In genomic region chr4:156906325-156906724, GRCh38 we compare ENCODE assay signal across 17 cellular contexts.
DNase-seq lines count a peak whose midpoint lies in the region; ATAC-seq and TF ChIP-seq lines count a peak whose summit lies in the region.
"Had no signal": no experiment of that assay in that cellular context is flagged by ENCODE, and none has a peak within 500 bp of the region (broad histone marks: within the 10 kb centered on the region; RNA-seq: fewer than 3 reads in every experiment).

No MANE protein-coding gene starts in this region.

- peak overlapping the region; percentile 55 for H3K27ac ChIP-seq in RWPE2 (ENCODE audit: poor library complexity, severe bottlenecking)
- H3K27ac ChIP-seq: PC-9 had no signal

- H3K4me3 ChIP-seq in RWPE2 (ENCODE audit: severe bottlenecking): no peak overlapping the region
- H3K4me3 ChIP-seq in mucosa of descending colon: no peak overlapping the region
- H3K4me3 ChIP-seq: MG63, PC-9 had no signal

- H3K4me1 ChIP-seq in RWPE2 (ENCODE audit: insufficient read depth, poor library complexity, severe bottlenecking) (peaks cover 55% of the 10 kb centered on the region), mucosa of descending colon (ENCODE audit: low read depth) (no peaks in the 10 kb centered on the region)

- no peaks in the 10 kb centered on the region for H3K27me3 ChIP-seq in RWPE2 (ENCODE audit: insufficient read depth, poor library complexity, severe bottlenecking)
- H3K27me3 ChIP-seq: MG63 had no signal

- intact Hi-C loops in mucosa of descending colon (cut with DNase I, micrococcal nuclease): no loop called here

- TF ChIP-seq CTCF in RWPE2 (IDR thresholded peaks at IDR 0.05; ENCODE audit: poor library complexity, severe bottlenecking): no peak
- TF ChIP-seq CTCF in mucosa of descending colon (IDR thresholded peaks at IDR 0.05): no peak

- DNase-seq in ELR (ENCODE audit: low read depth) (peak; percentile 21), NCI-H1417 treated with DMSO at 0.1 percent for 48 hours (lab: John Stamatoyannopoulos, UW) (peak; percentile 69), RWPE2 (ENCODE audit: low spot score) (no peak), mucosa of descending colon (no peak)
- DNase-seq in stimulated activated naive CD4-positive, alpha-beta T cell treated with Interleukin-2 at 50 U/mL for 16 hours (lab: John Stamatoyannopoulos, UW): no peak
- DNase-seq in effector CD4-positive, alpha-beta T cell: no peak
- DNase-seq: C1 segment of cervical spinal cord, HCEC 1CT, KG1, MG63, NCI-H1105, NCI-H187 treated with DMSO at 0.1 percent for 48 hours, NCI-H226, NCI-H526, PC-9, SHP77 treated with DMSO at 0.1 percent for 48 hours had no signal

- H3K9me3 ChIP-seq in RWPE2 (ENCODE audit: severe bottlenecking) (no peaks in the 10 kb centered on the region), mucosa of descending colon (no peaks in the 10 kb centered on the region)
- H3K9me3 ChIP-seq: MG63 had no signal

- H3K36me3 ChIP-seq in RWPE2 (ENCODE audit: low read depth): 0 out of 2 replicates have a peak, but pooled peaks cover 1% of the 10 kb centered on the region
- H3K36me3 ChIP-seq in mucosa of descending colon (ENCODE audit: low read depth): no peaks in the 10 kb centered on the region
- H3K36me3 ChIP-seq: MG63 had no signal

- ATAC-seq in RWPE2 (ENCODE audit: low read depth) (peak; percentile 57; the same call in 2 of the 3 replicates), mucosa of descending colon (peak; percentile 25), GM21423 (IDR thresholded peaks at IDR 0.05; ENCODE audit: unreplicated experiment) (no peak)

Comparison
In these comparisons a context has a peak if more than half of its experiments do, and no peak if none do; other contexts are left out.
1. DNase-seq: peak in ELR (single experiment) and NCI-H1417 treated with DMSO at 0.1 percent for 48 hours (single experiment); none in RWPE2 (single experiment), mucosa of descending colon (0 of 3), stimulated activated naive CD4-positive, alpha-beta T cell treated with Interleukin-2 at 50 U/mL for 16 hours (single experiment) and effector CD4-positive, alpha-beta T cell (single experiment).